Comparison of ENCODE assay signal across 8 cellular contexts in the genomic region with DNA sequence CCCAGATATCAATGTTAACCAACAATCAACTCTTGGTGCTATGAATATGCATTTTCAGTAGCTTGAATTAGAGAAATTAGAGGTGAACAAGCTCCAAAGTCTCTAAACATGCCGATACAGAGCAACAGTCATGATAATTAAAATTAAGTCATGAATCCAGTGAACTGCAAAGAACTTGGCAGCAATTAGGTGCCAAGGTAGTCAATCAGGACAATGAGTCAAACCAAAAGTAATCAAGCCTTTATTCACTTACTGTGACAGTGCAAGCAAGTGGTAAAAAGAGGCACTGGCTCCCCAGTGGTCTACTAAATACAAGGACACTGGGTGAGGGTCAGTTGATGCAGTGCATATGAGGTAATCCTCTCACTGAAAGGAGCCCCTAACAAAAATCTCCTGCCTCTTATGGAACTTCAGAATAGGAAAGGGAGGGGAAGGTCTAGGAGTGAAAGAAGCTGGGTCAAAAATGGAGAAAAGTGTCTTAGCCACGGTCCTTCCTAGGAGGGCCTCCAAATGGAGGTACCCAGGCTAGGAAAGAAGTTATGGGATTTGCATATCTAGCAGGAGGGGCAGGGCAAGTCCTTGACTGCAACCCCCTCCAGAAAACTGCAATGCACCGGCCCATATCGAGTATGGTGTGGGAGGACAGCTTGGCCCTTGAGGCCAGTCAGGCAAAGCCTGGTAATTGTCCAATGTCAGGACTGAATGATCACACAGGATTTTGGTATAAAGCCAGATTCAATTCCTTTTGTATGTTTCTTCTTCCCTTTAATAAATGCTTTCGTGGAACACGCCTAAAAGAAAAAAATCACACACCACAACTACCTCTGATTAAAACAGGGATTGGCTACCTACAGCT. TPM values are rescaled to one million over a fixed set of nuclear protein-coding genes. Genes with fewer than 3 reads are reported as not detected.
DNase-seq lines count a peak whose midpoint lies in the region; ATAC-seq, FAIRE-seq and TF ChIP-seq lines count a peak whose summit lies in the region.

No MANE protein-coding gene starts in this region.

- no peak for TF ChIP-seq CTCF in foreskin fibroblast (IDR thresholded peaks at IDR 0.05; ENCODE audit: low read depth, low read length)

- peaks cover 34 to 49% (median 48%) of the 10 kb centered on the region in 3 donors for H3K4me1 Mint-ChIP-seq in T-cell

- ATAC-seq in T-cell (replicated peaks in 1 of 4) (no peak), GM21381 (IDR thresholded peaks at IDR 0.05; ENCODE audit: unreplicated experiment) (no peak), GM18870 (IDR thresholded peaks at IDR 0.05; ENCODE audit: unreplicated experiment) (no peak), HG03469 (IDR thresholded peaks at IDR 0.05; ENCODE audit: unreplicated experiment) (no peak)

- H3K4me3 ChIP-seq in foreskin fibroblast (ENCODE audit: low read depth in 1 of 2, low read length in 2 of 2): peak overlapping the region; percentile 92 to 99
- peak overlapping the region; percentile 87 for H3K4me3 ChIP-seq in skeletal muscle cell (ENCODE audit: low read depth, low read length)

- CTCF ChIA-PET in T-cell (lab: Charles Lee): interaction anchor here (1.0 to 2.6 kb wide), 2 partner anchors 17 kb away, joined by 3 to 65 read pairs; partner anchors contain the start of gene AQR (in 2 of the 2)

- DNase-seq in GM19239 (ENCODE audit: insufficient read length, low spot score) (no peak), T-cell (peak in 1 of 34 experiments; percentile 0), foreskin fibroblast (no peak), skeletal muscle cell (ENCODE audit: low read depth) (no peak), HT-29 (ENCODE audit: low spot score) (no peak)

- FAIRE-seq in GM19239 (lab: Jason Lieb, UNC): peak; percentile 75

- peak overlapping the region; percentile 93 to 98 (median 97) for H3K4me3 Mint-ChIP-seq in T-cell

- H3K27me3 Mint-ChIP-seq in T-cell: no peaks in the 10 kb centered on the region

- POLR2A ChIA-PET in T-cell (lab: Charles Lee): interaction anchor here (0.6 to 1.0 kb wide), 5 partner anchors 17 to 659 kb away, joined by 3 to 8 read pairs (median 3); partner anchors contain the start of gene AQR (in 1 of the 2)

- H3K9me3 Mint-ChIP-seq in T-cell: no peaks in the 10 kb centered on the region

- H3K27ac Mint-ChIP-seq in T-cell: peak overlapping the region; percentile 76 to 99

- H3K36me3 Mint-ChIP-seq in T-cell: peaks cover 6% of the 10 kb centered on the region

RNA-seq across cellular contexts. Expression of gene ZNF770, which starts 1.5 kb away (rescaled TPM):
- total RNA-seq in T-cell: 10 to 100 TPM; 38.1 to 48.1 (median 44.5) TPM
- total RNA-seq in HT-29 (2014; rRNA removed; shearing (Covaris generic)): 10.1 and 10.5 TPM in 2 replicates

RNA-seq across cellular contexts. Expression of gene AQR, which starts 17.0 kb away (rescaled TPM):
- 10 to 100 TPM; 35.3 to 48.6 (median 36.3) TPM for total RNA-seq in T-cell
- total RNA-seq in HT-29 (2014; rRNA removed; shearing (Covaris generic)): 18.0 and 20.0 TPM in 2 replicates
